ENCODE assay signal across 22 cellular contexts in the genomic region with DNA sequence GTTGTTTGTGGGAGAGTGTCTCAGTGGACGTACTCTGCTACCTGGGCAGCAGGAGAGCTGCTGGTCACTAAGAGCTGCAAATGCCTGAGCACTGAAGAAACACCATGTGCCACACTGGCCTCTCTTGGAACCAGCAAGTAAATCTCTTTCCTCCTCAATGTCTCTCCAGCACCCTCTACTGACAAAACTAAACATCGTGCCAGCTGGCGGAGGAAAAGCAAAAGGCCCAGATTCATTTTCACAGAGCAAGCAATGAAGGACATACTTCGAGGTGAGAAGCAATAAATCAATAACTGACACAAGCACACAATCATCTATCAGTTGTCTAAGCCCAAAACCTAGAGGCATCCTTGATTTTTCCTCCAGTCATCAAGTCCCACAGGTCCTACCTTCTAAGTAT.
A peak's percentile ranks its signal among the peaks of the same experiment; 100 is the strongest.
DNase-seq lines count a peak whose midpoint lies in the region; ATAC-seq and TF ChIP-seq lines count a peak whose summit lies in the region.
"Had no signal": no experiment of that assay in that cellular context is flagged by ENCODE, and none has a peak within 500 bp of the region (broad histone marks: within the 10 kb centered on the region; RNA-seq: fewer than 3 reads in every experiment).

No MANE protein-coding gene starts in this region.

- no peaks in the 10 kb centered on the region for H3K9me3 ChIP-seq in MM.1S (replicated peaks; ENCODE audit: insufficient read depth, low read length)
- peaks cover 1% of the 10 kb centered on the region for H3K9me3 ChIP-seq in trophoblast cell (ENCODE audit: insufficient read depth, low read depth, low read length)
- no peaks in the 10 kb centered on the region for H3K9me3 ChIP-seq in hepatocyte (ENCODE audit: low read depth)
- H3K9me3 ChIP-seq: sigmoid colon, thyroid gland had no signal

- H3K79me1 ChIP-seq in trophoblast cell (ENCODE audit: low read length): no peaks in the 10 kb centered on the region

- no CpG with 5 or more reads among the region's 4 CpGs for WGBS in trophoblast cell (ENCODE audit: extremely low coverage, insufficient coverage, insufficient read length)
- WGBS in hepatocyte (ENCODE audit: low lambda C conversion rate, missing lambda C conversion rate): 99% methylated on average over 4 of the region's 4 CpGs

- H2AFZ ChIP-seq in MM.1S (ENCODE audit: low read length) (no peak overlapping the region), trophoblast cell (ENCODE audit: insufficient read depth, low read length, poor library complexity) (no peak overlapping the region), hepatocyte (no peak overlapping the region)
- H2AFZ ChIP-seq: GM23248 had no signal

- H4K91ac ChIP-seq in trophoblast cell (ENCODE audit: low read depth, low read length): no peak overlapping the region

- H2AK5ac ChIP-seq in trophoblast cell (ENCODE audit: low read length): no peak overlapping the region

- no peaks in the 10 kb centered on the region for H3F3A ChIP-seq in MM.1S (ENCODE audit: insufficient read depth, low read length)

- no peak overlapping the region for H3K27ac Mint-ChIP-seq in activated T-cell treated with anti-CD3 and anti-CD28 coated beads, Interleukin-2, amount 50 U/mL, for 72 hours
- H3K27ac Mint-ChIP-seq: activated naive CD4-positive, alpha-beta T cell treated with anti-CD3 and anti-CD28 coated beads, Interleukin-2, amount 50 U/mL, for 72 hours; T-cell had no signal

- H3K9me2 ChIP-seq in MM.1S (replicated peaks; ENCODE audit: insufficient read depth, low read length) (no peaks in the 10 kb centered on the region), hepatocyte (replicated peaks; ENCODE audit: insufficient read depth) (no peaks in the 10 kb centered on the region)

- H3K4me1 ChIP-seq in MM.1S (ENCODE audit: low read length) (no peaks in the 10 kb centered on the region), trophoblast cell (ENCODE audit: control insufficient read depth in 1 of 2, insufficient read depth in 2 of 2, low read length in 2 of 2) (peaks cover 0 to 2% of the 10 kb centered on the region in 2 experiments), hepatocyte (ENCODE audit: insufficient read depth) (no peaks in the 10 kb centered on the region)

- no peak overlapping the region for H3K4me2 ChIP-seq in MM.1S (ENCODE audit: low read depth, low read length)
- no peak overlapping the region for H3K4me2 ChIP-seq in trophoblast cell (ENCODE audit: low read length)
- H3K4me2 ChIP-seq in hepatocyte: no peak overlapping the region

- no peak overlapping the region for H3K14ac ChIP-seq in trophoblast cell (ENCODE audit: low read length)

- H3K23ac ChIP-seq in trophoblast cell (ENCODE audit: low read length): no peak overlapping the region

- TF ChIP-seq CTCF in MM.1S (IDR thresholded peaks at IDR 0.05; ENCODE audit: low read length) (peak; percentile 46), choroid plexus epithelial cell (conservative IDR thresholded peaks at IDR 0.05; ENCODE audit: low read depth, low read length) (peak; percentile 9), hepatocyte (IDR thresholded peaks at IDR 0.05; ENCODE audit: poor library complexity) (no peak)

- H4K20me1 ChIP-seq in MM.1S (ENCODE audit: insufficient read depth, low read length) (no peaks in the 10 kb centered on the region), hepatocyte (ENCODE audit: insufficient read depth, poor library complexity, severe bottlenecking) (no peaks in the 10 kb centered on the region)

- no peak overlapping the region for H3K4me3 Mint-ChIP-seq in activated T-cell treated with anti-CD3 and anti-CD28 coated beads, Interleukin-2, amount 50 U/mL, for 72 hours
- H3K4me3 Mint-ChIP-seq: T-cell had no signal

- no peak for ATAC-seq in activated T-cell treated with anti-CD3 and anti-CD28 coated beads, Interleukin-2, amount 50 U/mL, for 72 hours (replicated peaks in 1 of 2)
- ATAC-seq: T-cell had no signal

- H3K9me3 Mint-ChIP-seq in activated T-cell treated with anti-CD3 and anti-CD28 coated beads, Interleukin-2, amount 50 U/mL, for 72 hours: peaks cover 6 to 10% of the 10 kb centered on the region in 2 donors

- no peak overlapping the region for H4K12ac ChIP-seq in trophoblast cell (ENCODE audit: low read depth, low read length)

- DNase-seq in NCI-H82 (lab: John Stamatoyannopoulos, UW) (peak; percentile 35), NCI-H82 treated with DMSO at 0.1 percent for 48 hours (lab: John Stamatoyannopoulos, UW; ENCODE audit: unreplicated experiment) (no peak), MM.1S (peak; percentile 24), choroid plexus epithelial cell (ENCODE audit: low read depth) (no peak), trophoblast cell (peak; percentile 28 to 73), AG08395 (ENCODE audit: low spot score) (no peak), hepatocyte (ENCODE audit: low spot score) (no peak)
- no peak for DNase-seq in activated T-cell treated with anti-CD3 and anti-CD28 coated beads, Interleukin-2, amount 50 U/mL, for 72 hours
- DNase-seq: activated CD4-positive, CD25-positive, alpha-beta regulatory T cell treated with anti-CD3 and anti-CD28 coated beads, Interleukin-2, amount 50 U/mL, for 72 hours; activated CD8-positive, alpha-beta memory T cell treated with anti-CD3 and anti-CD28 coated beads, Interleukin-2, amount 50 U/mL, for 48 hours; effector CD4-positive, alpha-beta T cell; GM23248; midbrain; NCI-H187; NCI-H510A treated with DMSO at 0.1 percent for 48 hours; Peyer's patch; sigmoid colon; stimulated activated CD4-positive, alpha-beta T cell treated with anti-CD3 and anti-CD28 coated beads, Interleukin-4, amount 100 ng/mL, for 24 hours; T-cell; thyroid gland had no signal

- no peak overlapping the region for H2BK12ac ChIP-seq in trophoblast cell (ENCODE audit: low read length)

- no peak overlapping the region for H4K8ac ChIP-seq in trophoblast cell (ENCODE audit: low read depth, low read length)

- no peak overlapping the region for H2BK120ac ChIP-seq in trophoblast cell (ENCODE audit: insufficient read depth, low read length, poor library complexity)

- H3K27ac ChIP-seq in MM.1S (ENCODE audit: low read length) (no peak overlapping the region), trophoblast cell (ENCODE audit: low read depth, low read length) (no peak overlapping the region), hepatocyte (no peak overlapping the region)
- H3K27ac ChIP-seq: neutrophil, Peyer's patch, sigmoid colon, thyroid gland had no signal

- H3K4me3 ChIP-seq in MM.1S (ENCODE audit: low read length) (no peak overlapping the region), choroid plexus epithelial cell (ENCODE audit: low read depth, low read length) (no peak overlapping the region), trophoblast cell (ENCODE audit: low read depth, low read length) (no peak overlapping the region), hepatocyte (no peak overlapping the region)
- H3K4me3 ChIP-seq: GM23248, Peyer's patch, sigmoid colon, thyroid gland had no signal

- no peak overlapping the region for H2BK5ac ChIP-seq in trophoblast cell (ENCODE audit: low read depth, low read length, poor library complexity)

- peak overlapping the region; percentile 68 for H3K18ac ChIP-seq in trophoblast cell (ENCODE audit: low read length)

- H3K27me3 ChIP-seq in MM.1S (replicated peaks; ENCODE audit: insufficient read depth, low read length) (no peaks in the 10 kb centered on the region), trophoblast cell (ENCODE audit: insufficient read depth, low read length) (no peaks in the 10 kb centered on the region), hepatocyte (no peaks in the 10 kb centered on the region)
- H3K27me3 ChIP-seq: neutrophil, Peyer's patch, sigmoid colon, thyroid gland had no signal

- no peak overlapping the region for H3K9ac ChIP-seq in MM.1S (ENCODE audit: low read length)
- no peak overlapping the region for H3K9ac ChIP-seq in trophoblast cell (ENCODE audit: low read length)
- H3K9ac ChIP-seq: GM23248 had no signal

- peaks cover 9 to 17% of the 10 kb centered on the region in 2 donors for H3K36me3 Mint-ChIP-seq in activated T-cell treated with anti-CD3 and anti-CD28 coated beads, Interleukin-2, amount 50 U/mL, for 72 hours (ENCODE audit: insufficient read depth in 2 of 2)

- peaks cover 13% of the 10 kb centered on the region for H3K4me1 Mint-ChIP-seq in activated T-cell treated with anti-CD3 and anti-CD28 coated beads, Interleukin-2, amount 50 U/mL, for 72 hours (ENCODE audit: low read depth)
- H3K4me1 Mint-ChIP-seq: T-cell had no signal

- H3K79me2 ChIP-seq in MM.1S (ENCODE audit: low read length): 0 out of 2 replicates have a peak, but pooled peaks cover 3% of the 10 kb centered on the region
- H3K79me2 ChIP-seq in trophoblast cell (ENCODE audit: control insufficient read depth, insufficient read depth, low read length, poor library complexity): peaks cover 1% of the 10 kb centered on the region
- H3K79me2 ChIP-seq in hepatocyte: peaks cover 71% of the 10 kb centered on the region

- no peaks in the 10 kb centered on the region for H3K27me3 Mint-ChIP-seq in activated T-cell treated with anti-CD3 and anti-CD28 coated beads, Interleukin-2, amount 50 U/mL, for 72 hours (ENCODE audit: low read depth)
- H3K27me3 Mint-ChIP-seq: T-cell had no signal

- H3K4ac ChIP-seq in trophoblast cell (ENCODE audit: low read depth, low read length): no peak overlapping the region

- H3K36me3 ChIP-seq in MM.1S (replicated peaks; ENCODE audit: insufficient read depth, low read length) (no peaks in the 10 kb centered on the region; the same call in 1 of the 2 replicates), trophoblast cell (ENCODE audit: control insufficient read depth in 1 of 2, insufficient read depth in 2 of 2, low read length in 2 of 2) (no peaks in the 10 kb centered on the region), hepatocyte (replicated peaks; ENCODE audit: insufficient read depth, low read depth) (no peaks in the 10 kb centered on the region)
- H3K36me3 ChIP-seq: neutrophil, Peyer's patch, sigmoid colon, thyroid gland had no signal

Comparison
In these comparisons a context has a peak if more than half of its experiments do, and no peak if none do; other contexts are left out.
1. DNase-seq: peak in NCI-H82 (single experiment), MM.1S (single experiment) and trophoblast cell (2 of 2); none in NCI-H82 treated with DMSO at 0.1 percent for 48 hours (single experiment), choroid plexus epithelial cell (single experiment), AG08395 (single experiment), hepatocyte (single experiment) and activated T-cell treated with anti-CD3 and anti-CD28 coated beads, Interleukin-2, amount 50 U/mL, for 72 hours (0 of 2).